In the genomic region with DNA sequence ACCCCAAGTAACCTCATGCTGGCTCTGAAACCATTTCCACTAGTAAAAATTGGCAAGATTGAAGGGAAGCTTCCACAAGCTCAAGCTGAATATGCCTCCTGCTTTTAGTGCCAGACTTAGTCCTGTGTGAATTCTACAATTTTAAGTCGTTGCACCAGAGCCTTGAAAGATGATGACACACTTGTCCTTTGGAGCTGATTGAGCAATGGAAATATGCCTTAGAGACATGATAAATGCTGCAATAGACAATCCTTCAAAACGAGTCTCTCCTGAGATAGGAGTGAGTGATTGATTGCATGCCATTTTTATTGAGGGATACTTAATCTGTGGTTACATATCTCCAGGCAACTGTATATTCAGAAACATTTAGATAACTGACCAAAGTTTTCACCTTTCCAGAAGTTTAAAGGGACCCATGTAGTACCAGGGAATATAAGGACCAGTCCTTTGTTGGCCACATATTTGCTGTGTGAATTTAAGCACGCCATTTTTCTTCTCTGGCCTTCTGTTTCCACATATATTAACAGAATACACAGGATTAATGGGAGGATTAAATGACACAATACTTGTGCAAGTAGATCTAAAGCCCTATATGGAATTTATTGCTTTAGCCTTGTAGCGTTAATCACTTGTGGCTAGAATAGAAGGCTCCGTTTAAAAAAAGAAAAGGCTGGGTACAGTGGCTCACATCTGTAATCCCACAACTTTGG, we compare ENCODE assay signal across 14 cellular contexts.
DNase-seq lines count a peak whose midpoint lies in the region; ATAC-seq and TF ChIP-seq lines count a peak whose summit lies in the region.
"Had no signal": no experiment of that assay in that cellular context is flagged by ENCODE, and none has a peak within 500 bp of the region (broad histone marks: within the 10 kb centered on the region; RNA-seq: fewer than 3 reads in every experiment).

No MANE protein-coding gene starts in this region.

- no peak for TF ChIP-seq RAD21 in neural cell (conservative IDR thresholded peaks at IDR 0.05)

- no peak overlapping the region for H2AFZ ChIP-seq in neural cell (ENCODE audit: low read depth, low read length)

- no peak overlapping the region for H3K4me2 ChIP-seq in neural cell (ENCODE audit: low read length)
- H3K4me2 ChIP-seq: BLaER1 had no signal

- TF ChIP-seq CTCF in NB4 (IDR thresholded peaks at IDR 0.05; ENCODE audit: low read depth, low read length), result no peak
- no peak for TF ChIP-seq CTCF in choroid plexus epithelial cell (conservative IDR thresholded peaks at IDR 0.05; ENCODE audit: low read depth, low read length)
- TF ChIP-seq CTCF in neural cell (IDR thresholded peaks at IDR 0.05; ENCODE audit: poor library complexity, severe bottlenecking), result no peak

- H3K36me3 ChIP-seq in neural cell (ENCODE audit: insufficient read depth, low read length), result no peaks in the 10 kb centered on the region
- H3K36me3 ChIP-seq: BLaER1 had no signal

- H3K27ac ChIP-seq in neural cell (ENCODE audit: low read length), result no peak overlapping the region
- H3K27ac ChIP-seq: BLaER1, VCaP had no signal

- H3K9ac ChIP-seq in neural cell (ENCODE audit: low read length), result no peak overlapping the region
- H3K9ac ChIP-seq: BLaER1 had no signal

- no peak for ATAC-seq in GM19035 (IDR thresholded peaks at IDR 0.05; ENCODE audit: unreplicated experiment)
- no peak for ATAC-seq in GM19452 (IDR thresholded peaks at IDR 0.05; ENCODE audit: unreplicated experiment)
- ATAC-seq: stimulated activated naive CD8-positive, alpha-beta T cell treated with anti-CD3 and anti-CD28 coated beads, Interleukin-15, Interleukin-2, amounts not matched to agents 100 U/mL and 50 U/mL, for 24 hours had no signal

- H3K9me3 ChIP-seq in neural cell (ENCODE audit: low read length), result no peaks in the 10 kb centered on the region
- H3K9me3 ChIP-seq: BLaER1 had no signal

- H3K27me3 ChIP-seq in neural cell (ENCODE audit: insufficient read depth, low read depth, low read length), result no peaks in the 10 kb centered on the region
- H3K27me3 ChIP-seq: BLaER1 had no signal

- H3F3A ChIP-seq in neural cell (ENCODE audit: insufficient read depth, low read length, poor library complexity, severe bottlenecking), result no peaks in the 10 kb centered on the region

- peak; percentile 5 for DNase-seq in EH (ENCODE audit: low read depth)
- peak; percentile 90 for DNase-seq in NB4 (ENCODE audit: low read depth)
- peak; percentile 68 for DNase-seq in choroid plexus epithelial cell (ENCODE audit: low read depth)
- DNase-seq in activated CD4-positive, alpha-beta T cell treated with anti-CD3 and anti-CD28 coated beads for 48 hours, result no peak
- no peak for DNase-seq in hypothalamus (lab: John Stamatoyannopoulos, UW)
- DNase-seq: activated CD8-positive, alpha-beta memory T cell treated with anti-CD3 and anti-CD28 coated beads, Interleukin-2, amount 50 U/mL, for 4 hours; NCI-H526; stimulated activated CD4-positive, alpha-beta T cell treated with anti-CD3 and anti-CD28 coated beads, Interleukin-4, amount 100 ng/mL, for 4 hours; stimulated activated naive CD8-positive, alpha-beta T cell treated with anti-CD3 and anti-CD28 coated beads, Interleukin-15, Interleukin-2, amounts not matched to agents 100 U/mL and 50 U/mL, for 24 hours had no signal

- H4K20me1 ChIP-seq in neural cell (ENCODE audit: insufficient read depth), result no peaks in the 10 kb centered on the region
- H4K20me1 ChIP-seq: BLaER1 had no signal

- no peak overlapping the region for H3K4me3 ChIP-seq in NB4 (ENCODE audit: low read depth, low read length)
- no peak overlapping the region for H3K4me3 ChIP-seq in choroid plexus epithelial cell (ENCODE audit: low read depth, low read length)
- no peak overlapping the region for H3K4me3 ChIP-seq in neural cell (ENCODE audit: low read length)
- H3K4me3 ChIP-seq: BLaER1 had no signal

- no peak for TF ChIP-seq POLR2A in NB4 (IDR thresholded peaks at IDR 0.05; ENCODE audit: extremely low read depth, insufficient read length)

- no peaks in the 10 kb centered on the region for H3K9me2 ChIP-seq in neural cell (ENCODE audit: insufficient read depth, low read length)

- H3K79me2 ChIP-seq in neural cell (replicated peaks; ENCODE audit: insufficient read depth, low read length), result no peaks in the 10 kb centered on the region

- peak; percentile 79 for TF ChIP-seq EP300 in neural cell (conservative IDR thresholded peaks at IDR 0.05; ENCODE audit: poor library complexity, severe bottlenecking)

TF ChIP-seq in neural cell, 6 proteins besides CTCF, POLR2A, EP300 and RAD21:
- no peak for TF ChIP-seq EZH2 (IDR thresholded peaks at IDR 0.05; ENCODE audit: borderline replicate concordance, insufficient read depth, low read length, poor library complexity, severe bottlenecking)
- peak; percentile 56 for TF ChIP-seq POLR2AphosphoS5 (IDR thresholded peaks at IDR 0.05)

Comparison
In these comparisons a context has a peak if more than half of its experiments do, and no peak if none do; other contexts are left out.
1. DNase-seq: peak in EH (single experiment), NB4 (single experiment) and choroid plexus epithelial cell (single experiment); none in activated CD4-positive, alpha-beta T cell treated with anti-CD3 and anti-CD28 coated beads for 48 hours (single experiment) and hypothalamus (0 of 51).